8 cellular contexts compared by ENCODE assay signal in genomic region chr2:42793314-42794270, GRCh38. TPM values are rescaled to one million over a fixed set of nuclear protein-coding genes. Genes with fewer than 3 reads are reported as not detected.
DNase-seq lines count a peak whose midpoint lies in the region; ATAC-seq lines count a peak whose summit lies in the region.

No MANE protein-coding gene starts in this region.

- H3K4me1 Mint-ChIP-seq in activated naive CD8-positive, alpha-beta T cell treated with anti-CD3 and anti-CD28 coated beads, Interleukin-2, amount 10 ng/mL, durations not matched to agents 7 days and 5 days: peaks cover 16% of the 10 kb centered on the region
- peaks cover 35 to 59% of the 10 kb centered on the region in 2 donors for H3K4me1 Mint-ChIP-seq in stimulated activated naive B cell treated with anti-CD40 and anti-IgM and Interleukin-4, amounts not matched to agents 10 μg/mL and 1 μg/mL and 100 μg/mL, for 72 hours

- DNase-seq in activated naive CD8-positive, alpha-beta T cell treated with anti-CD3 and anti-CD28 coated beads, Interleukin-2, amount 10 ng/mL, durations not matched to agents 7 days and 5 days: no peak
- DNase-seq in islet precursor cell: peak; percentile 79
- DNase-seq in stimulated activated naive B cell treated with anti-CD40 and anti-IgM and Interleukin-4, amounts not matched to agents 10 μg/mL and 1 μg/mL and 100 μg/mL, for 72 hours: no peak
- no peak for DNase-seq in glomerular visceral epithelial cell (ENCODE audit: extremely low spot score)

- no peaks in the 10 kb centered on the region for H3K36me3 Mint-ChIP-seq in activated naive CD8-positive, alpha-beta T cell treated with anti-CD3 and anti-CD28 coated beads, Interleukin-2, amount 10 ng/mL, durations not matched to agents 7 days and 5 days
- H3K36me3 Mint-ChIP-seq in stimulated activated naive B cell treated with anti-CD40 and anti-IgM and Interleukin-4, amounts not matched to agents 10 μg/mL and 1 μg/mL and 100 μg/mL, for 72 hours: peaks cover 15 to 23% of the 10 kb centered on the region in 2 donors

- H3K9me3 Mint-ChIP-seq in activated naive CD8-positive, alpha-beta T cell treated with anti-CD3 and anti-CD28 coated beads, Interleukin-2, amount 10 ng/mL, durations not matched to agents 7 days and 5 days: no peaks in the 10 kb centered on the region
- H3K9me3 Mint-ChIP-seq in stimulated activated naive B cell treated with anti-CD40 and anti-IgM and Interleukin-4, amounts not matched to agents 10 μg/mL and 1 μg/mL and 100 μg/mL, for 72 hours: no peaks in the 10 kb centered on the region

- H3K27me3 Mint-ChIP-seq in activated naive CD8-positive, alpha-beta T cell treated with anti-CD3 and anti-CD28 coated beads, Interleukin-2, amount 10 ng/mL, durations not matched to agents 7 days and 5 days: peaks cover 33% of the 10 kb centered on the region
- no peaks in the 10 kb centered on the region for H3K27me3 Mint-ChIP-seq in stimulated activated naive B cell treated with anti-CD40 and anti-IgM and Interleukin-4, amounts not matched to agents 10 μg/mL and 1 μg/mL and 100 μg/mL, for 72 hours

- H3K4me3 Mint-ChIP-seq in activated naive CD8-positive, alpha-beta T cell treated with anti-CD3 and anti-CD28 coated beads, Interleukin-2, amount 10 ng/mL, durations not matched to agents 7 days and 5 days: peak overlapping the region; percentile 12
- peak overlapping the region; percentile 88 to 90 for H3K4me3 Mint-ChIP-seq in stimulated activated naive B cell treated with anti-CD40 and anti-IgM and Interleukin-4, amounts not matched to agents 10 μg/mL and 1 μg/mL and 100 μg/mL, for 72 hours

- ATAC-seq in GM21515 (IDR thresholded peaks at IDR 0.05; ENCODE audit: unreplicated experiment) (peak; percentile 0), HG03520 (IDR thresholded peaks at IDR 0.05; ENCODE audit: unreplicated experiment) (no peak), GM21619 (IDR thresholded peaks at IDR 0.05; ENCODE audit: unreplicated experiment) (no peak), HG02571 (IDR thresholded peaks at IDR 0.05; ENCODE audit: unreplicated experiment) (no peak)
- no peak for ATAC-seq in activated naive CD8-positive, alpha-beta T cell treated with anti-CD3 and anti-CD28 coated beads, Interleukin-2, amount 10 ng/mL, durations not matched to agents 7 days and 5 days (ENCODE audit: low read depth)
- peak in 1 of 2 donors; percentile 1 for ATAC-seq in stimulated activated naive B cell treated with anti-CD40 and anti-IgM and Interleukin-4, amounts not matched to agents 10 μg/mL and 1 μg/mL and 100 μg/mL, for 72 hours (replicated peaks)

- H3K27ac Mint-ChIP-seq in activated naive CD8-positive, alpha-beta T cell treated with anti-CD3 and anti-CD28 coated beads, Interleukin-2, amount 10 ng/mL, durations not matched to agents 7 days and 5 days: no peak overlapping the region
- H3K27ac Mint-ChIP-seq in stimulated activated naive B cell treated with anti-CD40 and anti-IgM and Interleukin-4, amounts not matched to agents 10 μg/mL and 1 μg/mL and 100 μg/mL, for 72 hours: peak overlapping the region; percentile 2

- POLR2A ChIA-PET in activated naive CD8-positive, alpha-beta T cell treated with anti-CD3 and anti-CD28 coated beads, Interleukin-2, amount 10 ng/mL, durations not matched to agents 7 days and 5 days (lab: Charles Lee): no interaction called here

RNA-seq across cellular contexts. Expression of gene HAAO, which starts 1.2 kb away (rescaled TPM):
- under 1 TPM in 1 of 2 experiments, not detected in 1; 0.28 TPM for total RNA-seq in activated naive CD8-positive, alpha-beta T cell treated with anti-CD3 and anti-CD28 coated beads, Interleukin-2, amount 10 ng/mL, durations not matched to agents 7 days and 5 days

RNA-seq across cellular contexts. Expression of gene OXER1, which starts 29.7 kb away (rescaled TPM):
- not detected for total RNA-seq in activated naive CD8-positive, alpha-beta T cell treated with anti-CD3 and anti-CD28 coated beads, Interleukin-2, amount 10 ng/mL, durations not matched to agents 7 days and 5 days
